In genomic region chr1:2212167-2212541, GRCh38 we compare ENCODE assay signal across 9 cellular contexts. TPM values are rescaled to one million over a fixed set of nuclear protein-coding genes. Genes with fewer than 3 reads are reported as not detected.
A peak's percentile ranks its signal among the peaks of the same experiment; 100 is the strongest.
DNase-seq lines count a peak whose midpoint lies in the region; ATAC-seq and TF ChIP-seq lines count a peak whose summit lies in the region.
"Had no signal": no experiment of that assay in that cellular context is flagged by ENCODE, and none has a peak within 500 bp of the region (broad histone marks: within the 10 kb centered on the region; RNA-seq: fewer than 3 reads in every experiment).

No MANE protein-coding gene starts in this region.

- TF ChIP-seq CTCF in AG04449 (IDR thresholded peaks at IDR 0.05; ENCODE audit: insufficient read depth, low read length, missing control alignments) (no peak), fibroblast of the aortic adventitia (IDR thresholded peaks at IDR 0.05; ENCODE audit: insufficient read depth, low read length) (no peak), ovary (IDR thresholded peaks at IDR 0.05) (no peak)

- no peak for TF ChIP-seq EP300 in ovary (IDR thresholded peaks at IDR 0.05)

- H3K27me3 ChIP-seq in ovary: no peaks in the 10 kb centered on the region

- no peak overlapping the region for H3K27ac Mint-ChIP-seq in T-helper 17 cell

- H3K27ac ChIP-seq in ovary: peak overlapping the region; percentile 96 to 99

- 28 to 35% (median 32%) methylated on average over 10 to 15 of the region's 15 CpGs for WGBS in ovary, 3 donors

- H3K4me3 ChIP-seq in AG04449 (ENCODE audit: low read depth, low read length): peak overlapping the region; percentile 30; the same call in 1 of the 2 replicates
- H3K4me3 ChIP-seq in fibroblast of the aortic adventitia (ENCODE audit: low read depth, low read length): peak overlapping the region; percentile 51
- H3K4me3 ChIP-seq in ovary: peak overlapping the region; percentile 36

- H3K27me3 Mint-ChIP-seq in T-helper 17 cell: no peaks in the 10 kb centered on the region

- peaks cover 3% of the 10 kb centered on the region for H3K4me1 Mint-ChIP-seq in T-helper 17 cell

- H3K9me3 ChIP-seq in T-helper 17 cell (ENCODE audit: control insufficient read depth, low read length, poor library complexity, severe bottlenecking) (no peaks in the 10 kb centered on the region), ovary (no peaks in the 10 kb centered on the region)

- DNase-seq in AG04449 (ENCODE audit: low read depth, low spot score) (no peak), T-helper 17 cell (no peak), fibroblast of the aortic adventitia (ENCODE audit: low read depth) (no peak), ovary (no peak), foreskin melanocyte (no peak)
- DNase-seq: NCI-H1092 had no signal

- H3K4me3 Mint-ChIP-seq in T-helper 17 cell: peak overlapping the region; percentile 61

- H3K36me3 Mint-ChIP-seq in T-helper 17 cell (ENCODE audit: low read depth): no peaks in the 10 kb centered on the region

- CTCF ChIA-PET in AG04449 (lab: Yijun Ruan, JAX): interaction anchor here (1.7 to 26.3 kb wide), 3 partner anchors 17 to 172 kb away, joined by 4 to 891 read pairs (median 19); partner anchors contain the start of genes FAAP20, MORN1 and RER1

- intact Hi-C loops in ovary (cut with DNase I): loop anchor here in 1 of 4 donors (2.0 kb wide), 1 partner anchor 19 kb away; no protein-coding TSS in a partner anchor

- POLR2A ChIA-PET in AG04449 (lab: Yijun Ruan, JAX): interaction anchor here (1.0 to 1.1 kb wide), 3 partner anchors 13 to 20 kb away, joined by 3 to 5 read pairs (median 3); no protein-coding TSS in a partner anchor

- no peak for TF ChIP-seq POLR2A in ovary (IDR thresholded peaks at IDR 0.05)

- ATAC-seq in T-helper 17 cell (no peak), GM21360 (IDR thresholded peaks at IDR 0.05; ENCODE audit: unreplicated experiment) (no peak), HG03457 (IDR thresholded peaks at IDR 0.05; ENCODE audit: unreplicated experiment) (no peak), GM21528 (IDR thresholded peaks at IDR 0.05; ENCODE audit: low FRiP score, unreplicated experiment) (no peak)

- H3K36me3 ChIP-seq in ovary: no peaks in the 10 kb centered on the region

- H3K4me1 ChIP-seq in ovary (ENCODE audit: insufficient read depth): peaks cover 37% of the 10 kb centered on the region

RNA-seq across cellular contexts. Expression of gene SKI, which starts 16.0 kb away (rescaled TPM):
- total RNA-seq in T-helper 17 cell (100 to 1,000 TPM; 183 to 215 TPM), fibroblast of the aortic adventitia (ENCODE audit: low replicate concordance) (28.1 and 36.6 TPM in 2 replicates), ovary (100 to 1,000 TPM in 3 of 7 donors, 10 to 100 TPM in 4; 27.8 to 109 (median 84.3) TPM)
- 10 to 100 TPM; 36.3 to 47.0 TPM for polyA plus RNA-seq in ovary

RNA-seq across cellular contexts. Expression of gene FAAP20, which starts 17.6 kb away (rescaled TPM):
- total RNA-seq in T-helper 17 cell (10 to 100 TPM; 44.6 to 48.6 TPM), fibroblast of the aortic adventitia (ENCODE audit: low replicate concordance) (18.5 and 23.2 TPM in 2 replicates), ovary (10 to 100 TPM; 32.7 to 96.1 (median 61.7) TPM)
- 10 to 100 TPM in 1 of 2 donors, 1 to 10 TPM in 1; 3.4 to 69.2 TPM for polyA plus RNA-seq in ovary
